In the genomic region with DNA sequence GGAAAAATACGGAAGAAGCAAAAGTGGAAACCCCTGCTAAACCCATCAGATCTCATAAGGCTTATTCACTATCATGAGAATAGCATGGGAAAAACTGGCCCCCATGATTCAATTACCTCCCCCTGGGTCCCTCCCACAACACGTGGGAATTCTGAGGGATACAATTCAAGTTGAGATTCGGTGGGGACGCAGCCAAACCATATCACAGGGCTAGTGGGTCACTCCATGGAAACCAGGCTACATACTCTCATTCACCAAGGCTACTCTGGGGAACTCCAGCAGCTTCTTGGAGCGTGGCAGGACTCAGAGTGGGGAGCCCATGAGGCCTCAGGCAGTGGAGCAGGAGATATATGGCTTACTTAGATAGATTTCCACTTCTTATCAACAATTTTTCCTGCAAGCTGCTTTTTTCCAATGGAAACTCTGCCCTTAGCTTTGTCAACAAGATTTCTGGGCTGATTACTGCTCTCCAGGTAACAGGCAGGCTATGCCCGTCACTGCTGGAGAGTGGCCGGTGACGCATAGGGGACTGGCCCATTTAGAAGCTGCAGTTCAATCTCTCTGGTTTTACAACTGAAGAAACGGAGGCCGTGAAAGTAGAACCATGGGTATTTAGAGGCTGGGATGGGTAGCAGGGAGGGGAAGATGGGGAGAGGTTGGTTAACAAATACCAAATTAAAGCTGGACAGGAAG, we compare ENCODE assay signal across 25 cellular contexts. TPM values are rescaled to one million over a fixed set of nuclear protein-coding genes. Genes with fewer than 3 reads are reported as not detected.
DNase-seq lines count a peak whose midpoint lies in the region; ATAC-seq, FAIRE-seq and TF ChIP-seq lines count a peak whose summit lies in the region.
"Had no signal": no experiment of that assay in that cellular context is flagged by ENCODE, and none has a peak within 500 bp of the region (broad histone marks: within the 10 kb centered on the region; RNA-seq: fewer than 3 reads in every experiment).

No MANE protein-coding gene starts in this region.

- H3K4me1 ChIP-seq in OCI-LY3 (ENCODE audit: low read length) (peaks cover 21% of the 10 kb centered on the region), K562 (replicated peaks in 1 of 2; ENCODE audit: control insufficient read depth in 2 of 2, insufficient read depth in 2 of 2, low read length in 2 of 2) (peaks cover 0 to 25% of the 10 kb centered on the region in 2 experiments; a peak in 4 of 5 replicates)

- peak overlapping the region; percentile 97 for H3K27ac Mint-ChIP-seq in activated CD8-positive, alpha-beta memory T cell treated with anti-CD3 and anti-CD28 coated beads, Interleukin-2, amount 10 ng/mL, durations not matched to agents 7 days and 5 days
- H3K27ac Mint-ChIP-seq in nephron progenitor cell (peak overlapping the region; percentile 6), glutamatergic neuron (ENCODE audit: unreplicated experiment) (no peak overlapping the region)

- H3K4me3 Mint-ChIP-seq in activated CD8-positive, alpha-beta memory T cell treated with anti-CD3 and anti-CD28 coated beads, Interleukin-2, amount 10 ng/mL, durations not matched to agents 7 days and 5 days = no peak overlapping the region
- H3K4me3 Mint-ChIP-seq in nephron progenitor cell = no peak overlapping the region
- no peak overlapping the region for H3K4me3 Mint-ChIP-seq in glutamatergic neuron (ENCODE audit: unreplicated experiment)
- H3K4me3 Mint-ChIP-seq: naive B cell; stimulated activated naive B cell treated with anti-CD40 and anti-IgM and Interleukin-4, amounts not matched to agents 10 μg/mL and 1 μg/mL and 100 μg/mL, for 72 hours had no signal

- H3K4me3 ChIP-seq in OCI-LY3 (ENCODE audit: low read length) (no peak overlapping the region), K562 (no peak overlapping the region)
- H3K4me3 ChIP-seq: cardiac muscle cell, SK-N-MC, tibial artery had no signal

- H3K36me3 ChIP-seq in OCI-LY3 (replicated peaks; ENCODE audit: low read depth, low read length) (no peaks in the 10 kb centered on the region), K562 (ENCODE audit: control insufficient read depth, insufficient read depth, low read length) (no peaks in the 10 kb centered on the region)
- H3K36me3 ChIP-seq: cardiac muscle cell, tibial artery had no signal

- no peak for TF ChIP-seq EP300 in K562 (IDR thresholded peaks at IDR 0.05; ENCODE audit: low read length)

- no peak for ATAC-seq in activated CD8-positive, alpha-beta memory T cell treated with anti-CD3 and anti-CD28 coated beads, Interleukin-2, amount 10 ng/mL, durations not matched to agents 7 days and 5 days
- no peak for ATAC-seq in K562
- ATAC-seq in GM21526 (IDR thresholded peaks at IDR 0.05; ENCODE audit: low FRiP score, unreplicated experiment) = no peak

- no peak for TF ChIP-seq POLR2A in K562 (conservative IDR thresholded peaks at IDR 0.05)

- H3K27me3 Mint-ChIP-seq in activated CD8-positive, alpha-beta memory T cell treated with anti-CD3 and anti-CD28 coated beads, Interleukin-2, amount 10 ng/mL, durations not matched to agents 7 days and 5 days = no peaks in the 10 kb centered on the region
- H3K27me3 Mint-ChIP-seq in nephron progenitor cell (ENCODE audit: low read depth, poor library complexity) = peaks cover 18% of the 10 kb centered on the region
- peaks cover 5% of the 10 kb centered on the region for H3K27me3 Mint-ChIP-seq in glutamatergic neuron (ENCODE audit: unreplicated experiment)
- H3K27me3 Mint-ChIP-seq: stimulated activated naive B cell treated with anti-CD40 and anti-IgM and Interleukin-4, amounts not matched to agents 10 μg/mL and 1 μg/mL and 100 μg/mL, for 72 hours had no signal

- DNase-seq in activated CD8-positive, alpha-beta memory T cell treated with anti-CD3 and anti-CD28 coated beads, Interleukin-2, amount 10 ng/mL, durations not matched to agents 7 days and 5 days = no peak
- no peak for DNase-seq in activated CD8-positive, alpha-beta memory T cell treated with anti-CD3 and anti-CD28 coated beads for 24 hours
- no peak for DNase-seq in K562 (ENCODE audit: extremely low read depth in 1 of 4, low spot score in 3 of 4)
- DNase-seq in nephron progenitor cell = no peak
- no peak for DNase-seq in glutamatergic neuron
- no peak for DNase-seq in NOMO-1 treated with DMSO at 0.1 percent for 48 hours (lab: John Stamatoyannopoulos, UW; ENCODE audit: unreplicated experiment)
- DNase-seq: activated CD4-positive, CD25-positive, alpha-beta regulatory T cell; amniotic stem cell; foreskin melanocyte; kidney glomerular epithelial cell; mesenchymal stem cell; naive B cell; NCI-H1417; NCI-H2107; NCI-H510A; RPMI8226; stimulated activated CD4-positive, alpha-beta T cell treated with anti-CD3 and anti-CD28 coated beads, Interleukin-1b, Interleukin-23, amount 100 ng/mL, for 48 hours; stimulated activated naive B cell treated with anti-CD40 and anti-IgM and Interleukin-4, amounts not matched to agents 10 μg/mL and 1 μg/mL and 100 μg/mL, for 72 hours; T1000 had no signal

- WGBS in K562 (ENCODE audit: insufficient coverage, low coverage, missing lambda C conversion rate) = 62% methylated on average over 10 of the region's 10 CpGs

- H3K4me1 Mint-ChIP-seq in activated CD8-positive, alpha-beta memory T cell treated with anti-CD3 and anti-CD28 coated beads, Interleukin-2, amount 10 ng/mL, durations not matched to agents 7 days and 5 days = peaks cover 91% of the 10 kb centered on the region
- H3K4me1 Mint-ChIP-seq in nephron progenitor cell (peaks cover 10% of the 10 kb centered on the region), glutamatergic neuron (ENCODE audit: low read depth, unreplicated experiment) (no peaks in the 10 kb centered on the region)

- TF ChIP-seq CTCF in OCI-LY3 (IDR thresholded peaks at IDR 0.05; ENCODE audit: low read depth, low read length) = no peak
- no peak for TF ChIP-seq CTCF in K562 (IDR thresholded peaks at IDR 0.05 in 2 of 3, conservative IDR thresholded peaks at IDR 0.05 in 1 of 3; ENCODE audit: insufficient read depth in 2 of 3, low read depth in 1 of 3, low read length in 3 of 3)
- no peak for TF ChIP-seq CTCF in nephron progenitor cell (IDR thresholded peaks at IDR 0.05)
- TF ChIP-seq CTCF in glutamatergic neuron (IDR thresholded peaks at IDR 0.05; ENCODE audit: partially characterized antibody, unreplicated experiment) = no peak

- intact Hi-C loops in K562 (cut with micrococcal nuclease) = no loop called here

- no peaks in the 10 kb centered on the region for H3K9me1 ChIP-seq in K562 (ENCODE audit: control insufficient read depth, insufficient read depth, low read length)

- no peaks in the 10 kb centered on the region for H3K79me2 ChIP-seq in OCI-LY3 (ENCODE audit: low read length)
- H3K79me2 ChIP-seq in K562 (ENCODE audit: control insufficient read depth, insufficient read depth, low read length) = no peaks in the 10 kb centered on the region

- in situ Hi-C loops in K562 (cut with MboI) = no loop called here

- H2AFZ ChIP-seq in OCI-LY3 (ENCODE audit: low read depth, low read length) (0 out of 2 replicates have a peak overlapping the region, but pooled peaks have one; percentile 61), K562 (ENCODE audit: low read depth, low read length) (no peak overlapping the region)

- H3K9me3 ChIP-seq in OCI-LY3 (ENCODE audit: insufficient read depth, low read length) (no peaks in the 10 kb centered on the region), K562 (replicated peaks; ENCODE audit: control insufficient read depth, insufficient read depth, low read depth, low read length) (no peaks in the 10 kb centered on the region)
- H3K9me3 ChIP-seq: tibial artery had no signal

- no peak overlapping the region for H3K27ac ChIP-seq in OCI-LY3 (ENCODE audit: low read length)
- H3K27ac ChIP-seq in K562 (ENCODE audit: extremely low read depth, low read depth, low read length) = no peak overlapping the region
- H3K27ac ChIP-seq: cardiac muscle cell, SK-N-MC, tibial artery had no signal

- H3K36me3 Mint-ChIP-seq in activated CD8-positive, alpha-beta memory T cell treated with anti-CD3 and anti-CD28 coated beads, Interleukin-2, amount 10 ng/mL, durations not matched to agents 7 days and 5 days = peaks cover 38% of the 10 kb centered on the region
- no peaks in the 10 kb centered on the region for H3K36me3 Mint-ChIP-seq in nephron progenitor cell (ENCODE audit: low read depth)
- H3K36me3 Mint-ChIP-seq in glutamatergic neuron (ENCODE audit: unreplicated experiment) = no peaks in the 10 kb centered on the region
- H3K36me3 Mint-ChIP-seq: naive B cell had no signal

- H3K27me3 ChIP-seq in OCI-LY3 (ENCODE audit: low read depth, low read length) (peaks cover 11% of the 10 kb centered on the region), K562 (ENCODE audit: control insufficient read depth in 2 of 2, insufficient read depth in 2 of 2, low read length in 2 of 2) (no peaks in the 10 kb centered on the region; a peak in 1 of 5 replicates)
- H3K27me3 ChIP-seq: cardiac muscle cell, tibial artery had no signal

- POLR2A ChIA-PET in K562 (lab: Yijun Ruan, JAX) = interaction anchor here (0.6 kb wide), 1 partner anchor 14 kb away, joined by 3 read pairs; no protein-coding TSS in a partner anchor

- H4K20me1 ChIP-seq in OCI-LY3 (ENCODE audit: insufficient read depth, low read length) = no peaks in the 10 kb centered on the region
- H4K20me1 ChIP-seq in K562 (replicated peaks; ENCODE audit: control insufficient read depth, insufficient read depth, low read length) = 0 out of 2 replicates have a peak, but pooled peaks cover 3% of the 10 kb centered on the region

- BruUV-seq in K562 (replicated peaks; lab: Mats Ljungman, UMichigan) = no TSS peak

- no peak for TF ChIP-seq RAD21 in K562 (CRISPR knock-in tag; conservative IDR thresholded peaks at IDR 0.05 in 1 of 2, IDR thresholded peaks at IDR 0.05 in 1 of 2)

- CTCF ChIA-PET in activated CD8-positive, alpha-beta memory T cell treated with anti-CD3 and anti-CD28 coated beads, Interleukin-2, amount 10 ng/mL, durations not matched to agents 7 days and 5 days (lab: Charles Lee) = interaction anchor here (0.7 to 4.1 kb wide), 8 partner anchors 11 to 309 kb away, joined by 3 to 13 read pairs (median 3); a partner anchor contains a TSS
- CTCF ChIA-PET in K562 (lab: Yijun Ruan, JAX; ENCODE audit: low intra/inter-chr PET ratio) = no interaction called here

- H3K9ac ChIP-seq in OCI-LY3 (ENCODE audit: low read length) (no peak overlapping the region), K562 (ENCODE audit: insufficient read depth in 1 of 2, low read depth in 2 of 2, low read length in 2 of 2) (no peak overlapping the region)

- H3K9me3 Mint-ChIP-seq in activated CD8-positive, alpha-beta memory T cell treated with anti-CD3 and anti-CD28 coated beads, Interleukin-2, amount 10 ng/mL, durations not matched to agents 7 days and 5 days (ENCODE audit: low read depth) = no peaks in the 10 kb centered on the region
- no peaks in the 10 kb centered on the region for H3K9me3 Mint-ChIP-seq in nephron progenitor cell
- no peaks in the 10 kb centered on the region for H3K9me3 Mint-ChIP-seq in glutamatergic neuron (ENCODE audit: unreplicated experiment)
- H3K9me3 Mint-ChIP-seq: naive B cell; stimulated activated naive B cell treated with anti-CD40 and anti-IgM and Interleukin-4, amounts not matched to agents 10 μg/mL and 1 μg/mL and 100 μg/mL, for 72 hours had no signal

- peak; percentile 19 for FAIRE-seq in K562 (lab: Jason Lieb, UNC)
- FAIRE-seq: D721Med had no signal

- H3K4me2 ChIP-seq in OCI-LY3 (ENCODE audit: low read length) (no peak overlapping the region), K562 (ENCODE audit: insufficient read depth, low read length) (no peak overlapping the region)

RNA-seq across cellular contexts. Expression of a gene that starts 16.5 kb away (rescaled TPM):
- total RNA-seq in activated CD8-positive, alpha-beta memory T cell treated with anti-CD3 and anti-CD28 coated beads, Interleukin-2, amount 10 ng/mL, durations not matched to agents 7 days and 5 days = 10 to 100 TPM; 34.9 to 69.8 TPM
- 2.1 and 5.2 TPM in 2 replicates for total RNA-seq in K562 (2011; cell fraction: chromatin; rRNA removed; ENCODE audit: low replicate concordance)
- total RNA-seq in K562 (2011; cell fraction: nucleolus; rRNA removed) = 2.1 and 3.3 TPM in 2 replicates
- 2.3 and 2.4 TPM in 2 replicates for total RNA-seq in K562 (2011; cell fraction: nucleoplasm; rRNA removed)
- 2.2 and 2.7 TPM in 2 replicates for total RNA-seq in K562 (2014; rRNA removed)
- total RNA-seq in K562 (2014; rRNA removed; fragmentation: Illumina TruSeq; extraction: Trizol) = 1.8 and 1.9 TPM in 2 replicates
- 1.2 TPM in 2 replicates for total RNA-seq in K562 (2015; rRNA removed; fragmentation: Illumina TruSeq; extraction: Trizol)
- 4.2 and 4.8 TPM in 2 replicates for total RNA-seq in K562 (2021)
- polyA plus RNA-seq in K562 (2011; rRNA removed) = 1.1 and 2.4 TPM in 2 replicates
- polyA plus RNA-seq in K562 (2011; cell fraction: cytosol; rRNA removed) = 0.78 and 3.6 TPM in 2 replicates
- polyA plus RNA-seq in K562 (2011; cell fraction: nucleus; rRNA removed) = 0.59 and 1.7 TPM in 2 replicates
- 2.8 and 5.2 TPM in 2 replicates for polyA plus RNA-seq in K562 (2012)
- polyA plus RNA-seq in K562 (2014; fragmentation: Illumina TruSeq; extraction: Trizol) = 4.0 and 4.3 TPM in 2 replicates
- under 1 TPM; 0.61 to 0.62 TPM for polyA plus RNA-seq in K562 (2014; fragmentation: Nextera tagmentation; extraction: Ambion mirVana)
- polyA plus RNA-seq in K562 (2014; rRNA removed) = 1.8 and 2.0 TPM in 2 replicates
- polyA minus RNA-seq in K562 (2011; rRNA and poly(A)+ RNA removed) = 1.7 and 5.0 TPM in 2 replicates
- 1.5 and 3.2 TPM in 2 replicates for polyA minus RNA-seq in K562 (2011; cell fraction: cytosol; rRNA and poly(A)+ RNA removed)
- polyA minus RNA-seq in K562 (2011; cell fraction: nucleus; rRNA and poly(A)+ RNA removed) = 1.00 and 2.4 TPM in 2 replicates
- total RNA-seq in glutamatergic neuron (ENCODE audit: unreplicated experiment) = not detected
- total RNA-seq: cardiac muscle cell had no signal
- polyA plus RNA-seq: cardiac muscle cell had no signal

Comparison
In these comparisons a context has a peak if more than half of its experiments do, and no peak if none do; other contexts are left out.
1. RNA of a gene that starts 16.5 kb away (total RNA-seq): 34.9 to 69.8 TPM in activated CD8-positive, alpha-beta memory T cell treated with anti-CD3 and anti-CD28 coated beads, Interleukin-2, amount 10 ng/mL, durations not matched to agents 7 days and 5 days; 1.2 to 5.2 TPM in K562 and not detected in glutamatergic neuron (single experiment); every median in the first group is over 4 times any median in the second.